Comparison of ENCODE assay signal across 1 cellular context in genomic region chr11:26331911-26332571, GRCh38.
TF ChIP-seq lines count a peak whose summit lies in the region.

ANO3 (plus strand) TSS chr11:26332130; CDS start chr11:26332276, 146 bp downstream.

TF ChIP-seq in SK-N-SH, 30 proteins besides CTCF, POLR2A, EP300 and RAD21 (continued from another document):
- no peak for TF ChIP-seq TAF1 (IDR thresholded peaks at IDR 0.05; ENCODE audit: borderline replicate concordance, low read depth, low read length)
